Comparison of ENCODE assay signal across 9 cellular contexts in the genomic region with DNA sequence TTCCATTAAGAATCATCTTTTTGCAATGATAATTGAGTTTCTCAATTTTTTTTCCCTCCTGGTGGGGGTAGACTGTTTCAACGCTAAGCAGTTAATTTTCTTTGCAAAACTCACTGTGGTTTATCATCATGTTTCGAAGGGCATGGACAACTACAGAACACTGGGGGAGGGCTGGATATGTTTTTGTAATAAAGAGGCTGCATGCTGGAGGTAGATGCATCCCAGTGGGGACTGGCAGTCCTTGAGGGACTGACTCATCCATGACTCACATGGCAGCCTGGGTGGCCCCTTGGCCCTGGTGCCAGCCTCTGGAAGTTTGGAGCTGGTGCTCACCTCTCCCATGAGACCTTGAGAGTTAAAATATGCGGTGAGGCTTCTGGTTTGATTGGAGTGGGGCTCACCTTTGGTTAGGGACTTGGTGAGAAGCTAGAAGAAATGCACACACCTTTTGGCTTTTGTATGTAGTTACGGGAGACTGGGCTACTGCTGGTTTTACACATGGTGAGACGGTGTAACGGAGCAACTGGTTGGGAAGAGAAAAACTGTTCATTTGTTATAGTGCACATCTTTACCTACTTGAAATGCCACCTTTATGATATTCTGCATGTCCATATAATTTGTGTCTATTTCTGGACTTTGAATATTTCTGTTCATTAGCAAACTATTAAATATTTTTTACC. TPM values are rescaled to one million over a fixed set of nuclear protein-coding genes. Genes with fewer than 3 reads are reported as not detected.
DNase-seq lines count a peak whose midpoint lies in the region; ATAC-seq, FAIRE-seq and TF ChIP-seq lines count a peak whose summit lies in the region.
"Had no signal": no experiment of that assay in that cellular context is flagged by ENCODE, and none has a peak within 500 bp of the region (broad histone marks: within the 10 kb centered on the region; RNA-seq: fewer than 3 reads in every experiment).

No MANE protein-coding gene starts in this region.

- no peak overlapping the region for H3K9ac ChIP-seq in mammary epithelial cell (ENCODE audit: insufficient read depth, low read length)

- H3K4me2 ChIP-seq in mammary epithelial cell (ENCODE audit: insufficient read depth, low read depth, low read length) = peak overlapping the region; percentile 55

- peak; percentile 5 for DNase-seq in COLO668 (lab: John Stamatoyannopoulos, UW; ENCODE audit: unreplicated experiment)
- DNase-seq in HTR-8/SVneo (ENCODE audit: insufficient read length, low spot score) = peak; percentile 82
- peak; percentile 90 for DNase-seq in mammary epithelial cell
- peak; percentile 79 for DNase-seq in myocyte (ENCODE audit: low read depth)
- no peak for DNase-seq in germinal center (ENCODE audit: low spot score)
- DNase-seq in epidermal melanocyte (ENCODE audit: insufficient read length, low spot score) = no peak
- no peak for DNase-seq in occipital lobe (lab: John Stamatoyannopoulos, UW)
- no peak for DNase-seq in T-cell
- DNase-seq: NCI-H345 had no signal

- WGBS in mammary epithelial cell (ENCODE audit: low coverage, missing lambda C conversion rate) = 49% methylated on average over 6 of the region's 6 CpGs

- no peaks in the 10 kb centered on the region for H3K9me3 ChIP-seq in mammary epithelial cell (replicated peaks; ENCODE audit: insufficient read depth, low read length)

- ATAC-seq in T-cell (replicated peaks in 1 of 4) = no peak

- H3K27ac Mint-ChIP-seq in T-cell = no peak overlapping the region

- H3K4me3 ChIP-seq in mammary epithelial cell (replicated peaks in 1 of 3; ENCODE audit: insufficient read depth in 1 of 3, low read depth in 2 of 3, low read length in 3 of 3) = no peak overlapping the region

- no peaks in the 10 kb centered on the region for H4K20me1 ChIP-seq in mammary epithelial cell (ENCODE audit: insufficient read depth, low read length)

- dilution Hi-C loops in mammary epithelial cell (cut with HindIII; ENCODE audit: low sequenced_read_pairs) = no loop called here

- H3K27me3 ChIP-seq in mammary epithelial cell (ENCODE audit: insufficient read depth, low read length) = no peaks in the 10 kb centered on the region

- in situ Hi-C loops in mammary epithelial cell (cut with MboI; ENCODE audit: low sequenced_read_pairs in 2 of 2) = no loop called here

- H3K4me1 Mint-ChIP-seq in T-cell = no peaks in the 10 kb centered on the region

- no peaks in the 10 kb centered on the region for H3K36me3 ChIP-seq in mammary epithelial cell (ENCODE audit: insufficient read depth, low read length)

- H3K27me3 Mint-ChIP-seq in T-cell = peaks cover 0 to 4% of the 10 kb centered on the region in 2 donors

- no peak for TF ChIP-seq CTCF in mammary epithelial cell (conservative IDR thresholded peaks at IDR 0.05 in 1 of 2, IDR thresholded peaks at IDR 0.05 in 1 of 2; ENCODE audit: extremely low read depth in 1 of 2, insufficient read depth in 1 of 2, low read depth in 1 of 2, low read length in 2 of 2)

- no peak for FAIRE-seq in HTR-8/SVneo (lab: Jason Lieb, UNC)

- CTCF ChIA-PET in mammary epithelial cell (lab: Charles Lee; ENCODE audit: low non-redundant PET) = no interaction called here
- CTCF ChIA-PET in T-cell (lab: Charles Lee) = no interaction called here

- H3K4me1 ChIP-seq in mammary epithelial cell (ENCODE audit: insufficient read depth, low read length) = peaks cover 28% of the 10 kb centered on the region

- no peak overlapping the region for H3K4me3 Mint-ChIP-seq in T-cell

- no peak overlapping the region for H2AFZ ChIP-seq in mammary epithelial cell (ENCODE audit: low read depth, low read length)

- no peak overlapping the region for H3K27ac ChIP-seq in mammary epithelial cell (ENCODE audit: insufficient read depth, low read depth, low read length)

- intact Hi-C loops in mammary epithelial cell (cut with micrococcal nuclease) = no loop called here

- BruUV-seq in mammary epithelial cell (replicated peaks; lab: Mats Ljungman, UMichigan) = no TSS peak

- H3K36me3 Mint-ChIP-seq in T-cell = no peaks in the 10 kb centered on the region

- H3K9me3 Mint-ChIP-seq in T-cell = no peaks in the 10 kb centered on the region

- POLR2A ChIA-PET in T-cell (lab: Charles Lee) = no interaction called here

- H3K79me2 ChIP-seq in mammary epithelial cell (ENCODE audit: insufficient read depth, low read length) = no peaks in the 10 kb centered on the region

RNA-seq across cellular contexts. Expression of a gene that starts 31.4 kb away (rescaled TPM):
- total RNA-seq in mammary epithelial cell (10 to 100 TPM in 1 of 2 donors, 1 to 10 TPM in 1; 4.0 to 13.3 TPM), myocyte (14.2 and 29.4 TPM in 2 replicates), occipital lobe (191 TPM), T-cell (1 to 10 TPM; 4.6 to 7.1 (median 6.8) TPM)
- 1.1 TPM for polyA plus RNA-seq in mammary epithelial cell
- polyA minus RNA-seq in mammary epithelial cell = not detected
- 9.1 TPM for polyA plus RNA-seq in myocyte (2012)

Comparison
In these comparisons a context has a peak if more than half of its experiments do, and no peak if none do; other contexts are left out.
1. DNase-seq: peak in COLO668 (single experiment), HTR-8/SVneo (single experiment), mammary epithelial cell (single experiment) and myocyte (single experiment); none in germinal center (single experiment), epidermal melanocyte (single experiment), occipital lobe (single experiment) and T-cell (0 of 34).